Comparison of ENCODE assay signal across 20 cellular contexts in genomic region chr19:35310811-35311465, GRCh38. TPM values are rescaled to one million over a fixed set of nuclear protein-coding genes. Genes with fewer than 3 reads are reported as not detected.
DNase-seq lines count a peak whose midpoint lies in the region; ATAC-seq and TF ChIP-seq lines count a peak whose summit lies in the region.
"Had no signal": no experiment of that assay in that cellular context is flagged by ENCODE, and none has a peak within 500 bp of the region (broad histone marks: within the 10 kb centered on the region; RNA-seq: fewer than 3 reads in every experiment).

No MANE protein-coding gene starts in this region.

- no peaks in the 10 kb centered on the region for H3K36me3 Mint-ChIP-seq in naive B cell
- no peaks in the 10 kb centered on the region for H3K36me3 Mint-ChIP-seq in stimulated activated effector memory CD8-positive, alpha-beta T cell treated with anti-CD3 and anti-CD28 coated beads, Interleukin-12 subunit alpha, Interleukin-12 subunit beta, amount 100 ng/mL, for 72 hours
- H3K36me3 Mint-ChIP-seq: CD4-positive, alpha-beta memory T cell had no signal

- H3K36me3 ChIP-seq in heart right ventricle: no peaks in the 10 kb centered on the region
- H3K36me3 ChIP-seq: BE2C had no signal

- intact Hi-C loops in Right ventricle myocardium superior (cut with DNase I): no loop called here
- intact Hi-C loops in heart right ventricle (cut with DNase I): no loop called here

- H3K4me3 ChIP-seq in heart right ventricle: no peak overlapping the region
- H3K4me3 ChIP-seq: GM23338 had no signal

- TF ChIP-seq CTCF in heart right ventricle (IDR thresholded peaks at IDR 0.05): no peak

- DNase-seq in Right ventricle myocardium superior (peak; percentile 6), heart right ventricle (no peak), M059J (ENCODE audit: low read depth) (peak; percentile 38), naive B cell (no peak), NCI-H748 treated with DMSO at 0.1 percent for 48 hours (lab: John Stamatoyannopoulos, UW) (no peak), foreskin melanocyte (no peak)
- DNase-seq in stimulated activated effector memory CD8-positive, alpha-beta T cell treated with anti-CD3 and anti-CD28 coated beads, Interleukin-12 subunit alpha, Interleukin-12 subunit beta, amount 100 ng/mL, for 72 hours (ENCODE audit: low spot score in 2 of 2): no peak
- no peak for DNase-seq in stimulated activated CD4-positive, alpha-beta T cell treated with anti-CD3 and anti-CD28 coated beads, Interleukin-15, amount 100 ng/mL, for 24 hours
- DNase-seq: BE2C; Calu3; CD4-positive, alpha-beta memory T cell; NCI-H1105 treated with DMSO at 0.1 percent for 48 hours; NCI-H1694; NCI-H510A; NCI-H774; RPMI8226; SIG-M5 had no signal

- H3K4me3 Mint-ChIP-seq in naive B cell: no peak overlapping the region
- no peak overlapping the region for H3K4me3 Mint-ChIP-seq in stimulated activated effector memory CD8-positive, alpha-beta T cell treated with anti-CD3 and anti-CD28 coated beads, Interleukin-12 subunit alpha, Interleukin-12 subunit beta, amount 100 ng/mL, for 72 hours
- H3K4me3 Mint-ChIP-seq: CD4-positive, alpha-beta memory T cell; GM23338 had no signal

- peak overlapping the region in 4 of 6 donors; percentile 54 to 84 (median 70) for H3K27ac Mint-ChIP-seq in naive B cell
- peak overlapping the region; percentile 77 for H3K27ac Mint-ChIP-seq in stimulated activated effector memory CD8-positive, alpha-beta T cell treated with anti-CD3 and anti-CD28 coated beads, Interleukin-12 subunit alpha, Interleukin-12 subunit beta, amount 100 ng/mL, for 72 hours
- H3K27ac Mint-ChIP-seq: CD4-positive, alpha-beta memory T cell; GM23338 had no signal

- H3K9me3 Mint-ChIP-seq in naive B cell: no peaks in the 10 kb centered on the region
- no peaks in the 10 kb centered on the region for H3K9me3 Mint-ChIP-seq in stimulated activated effector memory CD8-positive, alpha-beta T cell treated with anti-CD3 and anti-CD28 coated beads, Interleukin-12 subunit alpha, Interleukin-12 subunit beta, amount 100 ng/mL, for 72 hours
- H3K9me3 Mint-ChIP-seq: CD4-positive, alpha-beta memory T cell; GM23338 had no signal

- ATAC-seq in Right ventricle myocardium superior (ENCODE audit: poor library complexity) (no peak), heart right ventricle (no peak), naive B cell (ENCODE audit: low read depth in 2 of 2) (no peak)
- ATAC-seq in stimulated activated effector memory CD8-positive, alpha-beta T cell treated with anti-CD3 and anti-CD28 coated beads, Interleukin-12 subunit alpha, Interleukin-12 subunit beta, amount 100 ng/mL, for 72 hours: no peak
- ATAC-seq: GM23338, HCT116 had no signal

- H3K27me3 ChIP-seq in heart right ventricle: no peaks in the 10 kb centered on the region
- H3K27me3 ChIP-seq: BE2C had no signal

- peaks cover 0 to 15% (median 0%) of the 10 kb centered on the region in 9 donors for H3K4me1 ChIP-seq in heart right ventricle
- H3K4me1 ChIP-seq: BE2C had no signal

- H3K4me1 Mint-ChIP-seq in naive B cell: peaks cover 55 to 83% (median 74%) of the 10 kb centered on the region in 3 donors
- H3K4me1 Mint-ChIP-seq in stimulated activated effector memory CD8-positive, alpha-beta T cell treated with anti-CD3 and anti-CD28 coated beads, Interleukin-12 subunit alpha, Interleukin-12 subunit beta, amount 100 ng/mL, for 72 hours: no peaks in the 10 kb centered on the region
- H3K4me1 Mint-ChIP-seq: CD4-positive, alpha-beta memory T cell; GM23338 had no signal

- H3K27ac ChIP-seq in heart right ventricle: no peak overlapping the region

- 95 to 97% methylated on average over 10 of the region's 10 CpGs for whole genome bisulfite sequencing in heart right ventricle, 2 donors

- no peaks in the 10 kb centered on the region for H3K9me3 ChIP-seq in heart right ventricle
- H3K9me3 ChIP-seq: BE2C had no signal

- no peaks in the 10 kb centered on the region for H3K27me3 Mint-ChIP-seq in naive B cell
- H3K27me3 Mint-ChIP-seq: CD4-positive, alpha-beta memory T cell had no signal

RNA-seq across cellular contexts. Expression of gene CD22, which starts 18.0 kb away (rescaled TPM):
- total RNA-seq in Right ventricle myocardium superior (0.56 TPM), heart right ventricle (1 to 10 TPM in 1 of 10 donors, under 1 TPM in 7, not detected in 2; 0.22 to 1.6 (median 0.49) TPM)
- polyA plus RNA-seq in heart right ventricle (under 1 TPM; 0.07 to 0.12 TPM), naive B cell (ENCODE audit: low read depth in 6 of 6) (100 to 1,000 TPM; 364 to 971 (median 552) TPM)
- total RNA-seq in M059J (2014; rRNA removed; shearing (Covaris generic)): 1.5 TPM in 1 of 2 replicates, not detected in the other

RNA-seq across cellular contexts. Expression of gene MAG, which starts 19.0 kb away (rescaled TPM):
- total RNA-seq in Right ventricle myocardium superior (not detected), heart right ventricle (under 1 TPM in 1 of 10 donors, not detected in 9; 0.39 TPM)
- polyA plus RNA-seq in heart right ventricle (under 1 TPM in 1 of 2 donors, not detected in 1; 0.04 TPM), naive B cell (ENCODE audit: low read depth in 6 of 6) (under 1 TPM in 4 of 6 donors, not detected in 2; 0.12 to 0.41 (median 0.29) TPM)
- total RNA-seq in M059J (2014; rRNA removed; shearing (Covaris generic)): not detected in 2 replicates
- total RNA-seq: A172; Calu3; CD4-positive, alpha-beta memory T cell had no signal
- polyA plus RNA-seq: CD4-positive, alpha-beta memory T cell had no signal

RNA-seq across cellular contexts. Expression of gene HAMP, which starts 28.6 kb away (rescaled TPM):
- total RNA-seq in Right ventricle myocardium superior: not detected
- 1 to 10 TPM in 1 of 10 donors, under 1 TPM in 1, not detected in 8; 0.44 to 3.9 TPM for total RNA-seq in heart right ventricle
- polyA plus RNA-seq in heart right ventricle: 10 to 100 TPM in 1 of 2 donors, not detected in 1; 13.7 TPM
- not detected in 2 replicates for total RNA-seq in M059J (2014; rRNA removed; shearing (Covaris generic))
- polyA plus RNA-seq in naive B cell (ENCODE audit: low read depth in 6 of 6): under 1 TPM in 1 of 6 donors, not detected in 5; 0.12 TPM
- total RNA-seq: A172, GM23338 had no signal
- polyA plus RNA-seq: CD4-positive, alpha-beta memory T cell had no signal

RNA-seq across cellular contexts. Expression of gene FFAR1, which starts 36.8 kb away (rescaled TPM):
- total RNA-seq in Right ventricle myocardium superior: not detected
- not detected for total RNA-seq in heart right ventricle
- polyA plus RNA-seq in heart right ventricle: not detected
- total RNA-seq in M059J (2014; rRNA removed; shearing (Covaris generic)): not detected in 2 replicates
- polyA plus RNA-seq in naive B cell (ENCODE audit: low read depth in 6 of 6): 1 to 10 TPM in 2 of 6 donors, under 1 TPM in 4; 0.14 to 1.9 (median 0.75) TPM
- total RNA-seq: A172; Calu3; CD4-positive, alpha-beta memory T cell; GM23338 had no signal
- polyA plus RNA-seq: CD4-positive, alpha-beta memory T cell; GM23338 had no signal

RNA-seq across cellular contexts. Expression of gene USF2, which starts 42.2 kb away (rescaled TPM):
- total RNA-seq in Right ventricle myocardium superior (141 TPM), heart right ventricle (100 to 1,000 TPM; 134 to 185 (median 151) TPM)
- polyA plus RNA-seq in heart right ventricle (100 to 1,000 TPM; 125 to 171 TPM), naive B cell (ENCODE audit: low read depth in 6 of 6) (10 to 100 TPM in 4 of 6 donors, 1 to 10 TPM in 2; 1.9 to 15.5 (median 10.4) TPM)
- total RNA-seq in M059J (2014; rRNA removed; shearing (Covaris generic)): 38.6 and 66.5 TPM in 2 replicates

Comparison
In these comparisons a context has a peak if more than half of its experiments do, and no peak if none do; other contexts are left out.
1. DNase-seq: peak in Right ventricle myocardium superior (single experiment) and M059J (single experiment); none in heart right ventricle (0 of 2), naive B cell (single experiment), stimulated activated effector memory CD8-positive, alpha-beta T cell treated with anti-CD3 and anti-CD28 coated beads, Interleukin-12 subunit alpha, Interleukin-12 subunit beta, amount 100 ng/mL, for 72 hours (0 of 2), stimulated activated CD4-positive, alpha-beta T cell treated with anti-CD3 and anti-CD28 coated beads, Interleukin-15, amount 100 ng/mL, for 24 hours (single experiment), NCI-H748 treated with DMSO at 0.1 percent for 48 hours (single experiment) and foreskin melanocyte (single experiment).